In the genomic region with DNA sequence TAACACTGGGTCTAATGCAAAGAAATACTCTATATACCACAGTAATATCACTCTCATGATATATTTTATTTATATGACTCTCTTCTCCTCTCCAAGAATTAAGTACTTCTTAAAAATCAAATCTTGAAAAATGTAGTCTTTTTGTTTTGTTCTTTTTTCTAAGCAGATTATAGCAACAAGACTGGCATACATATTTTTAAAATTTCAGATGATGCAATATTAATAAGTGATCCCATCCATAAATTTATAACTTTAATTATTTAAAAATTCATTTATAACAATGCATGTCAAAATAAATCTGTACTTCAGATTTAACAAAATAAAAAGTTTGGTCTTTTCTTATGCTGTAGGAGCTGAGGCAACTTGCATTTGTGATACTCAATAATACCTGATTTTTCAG, we compare ENCODE assay signal across 32 cellular contexts.
"Had no signal": no experiment of that assay in that cellular context is flagged by ENCODE, and none has a peak within 500 bp of the region (broad histone marks: within the 10 kb centered on the region; RNA-seq: fewer than 3 reads in every experiment).

No MANE protein-coding gene starts in this region.

- FAIRE-seq: bronchial epithelial cell had no signal

- H3K27ac ChIP-seq: adrenal gland, ascending aorta, body of pancreas, brain microvascular endothelial cell, breast epithelium, cardiac muscle cell had no signal

- H3K9me3 ChIP-seq: adrenal gland, ascending aorta, body of pancreas, breast epithelium had no signal

- H3K36me3 ChIP-seq: adrenal gland, brain microvascular endothelial cell, breast epithelium had no signal

- H3K4me1 ChIP-seq: adrenal gland, ascending aorta, body of pancreas, breast epithelium had no signal

- H3K4me3 ChIP-seq: adrenal gland, ascending aorta, body of pancreas, breast epithelium, cardiac muscle cell had no signal

- ATAC-seq: activated naive CD4-positive, alpha-beta T cell treated with anti-CD3 and anti-CD28 coated beads, Interleukin-2, amount 50 U/mL, for 72 hours; activated naive CD8-positive, alpha-beta T cell treated with anti-CD3 and anti-CD28 coated beads, Interleukin-2, amount 50 U/mL, for 24 hours; activated T-cell treated with anti-CD3 and anti-CD28 coated beads, Interleukin-2, amount 50 U/mL, for 4 hours; activated T-cell treated with anti-CD3 and anti-CD28 coated beads, Interleukin-2, amount 50 U/mL, for 72 hours; activated T-helper 17 cell treated with anti-CD3 and anti-CD28 coated beads, Interleukin-2, amount 50 U/mL, for 72 hours; body of pancreas had no signal

- DNase-seq: activated effector memory CD4-positive, alpha-beta T cell treated with anti-CD3 and anti-CD28 coated beads, Interleukin-2, amount 50 U/mL, for 16 hours; activated effector memory CD4-positive, alpha-beta T cell treated with Interleukin-2 at 50 U/mL for 16 hours; activated gamma-delta T cell; activated gamma-delta T cell treated with Interleukin-2 at 50 U/mL for 16 hours; activated naive CD4-positive, alpha-beta T cell; activated naive CD4-positive, alpha-beta T cell treated with anti-CD3 and anti-CD28 coated beads for 36 hours; activated naive CD4-positive, alpha-beta T cell treated with anti-CD3 and anti-CD28 coated beads, Interleukin-2, amount 10 ng/mL, durations not matched to agents 7 days and 5 days; activated naive CD4-positive, alpha-beta T cell treated with anti-CD3 and anti-CD28 coated beads, Interleukin-2, amount 50 U/mL, for 16 hours; activated naive CD4-positive, alpha-beta T cell treated with Interleukin-2 at 50 U/mL for 16 hours; activated naive CD8-positive, alpha-beta T cell treated with anti-CD3 and anti-CD28 coated beads for 36 hours; activated naive CD8-positive, alpha-beta T cell treated with anti-CD3 and anti-CD28 coated beads, Interleukin-2, amount 10 ng/mL, durations not matched to agents 7 days and 5 days; activated naive CD8-positive, alpha-beta T cell treated with anti-CD3 and anti-CD28 coated beads, Interleukin-2, amount 50 U/mL, for 24 hours; activated T-cell treated with anti-CD3 and anti-CD28 coated beads, Interleukin-2, amount 50 U/mL, for 24 hours; activated T-cell treated with anti-CD3 and anti-CD28 coated beads, Interleukin-2, amount 50 U/mL, for 4 hours; activated T-cell treated with anti-CD3 and anti-CD28 coated beads, Interleukin-2, amount 50 U/mL, for 48 hours; activated T-cell treated with anti-CD3 and anti-CD28 coated beads, Interleukin-2, amount 50 U/mL, for 72 hours; adrenal gland; amniotic stem cell; amygdala; anterior cingulate cortex; aorta; body of pancreas; brain microvascular endothelial cell; caudate nucleus; central memory CD4-positive, alpha-beta T cell; cerebellar nuclear complex had no signal

- H3K27me3 ChIP-seq: adrenal gland, ascending aorta, body of pancreas, brain microvascular endothelial cell, breast epithelium, cardiac muscle cell had no signal
